18 cellular contexts compared by ENCODE assay signal in the genomic region with DNA sequence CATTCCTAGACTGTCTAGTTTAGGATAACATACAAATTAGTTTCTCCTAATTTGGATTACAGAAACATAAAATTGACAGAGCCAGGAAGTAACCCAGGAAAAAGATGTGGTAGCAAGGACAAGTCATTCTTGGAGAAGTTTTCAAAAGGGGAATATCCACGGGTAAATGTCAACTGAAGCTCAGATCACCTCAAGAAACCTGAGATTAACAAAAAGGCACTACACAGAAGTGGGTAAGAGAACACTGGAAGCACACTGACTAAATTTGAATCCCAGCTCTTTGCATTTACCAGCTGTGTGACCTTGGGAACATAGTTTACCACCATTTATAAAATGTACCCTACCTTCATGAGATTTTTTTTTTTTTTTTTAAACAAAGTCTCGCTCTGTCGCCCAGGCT. TPM values are rescaled to one million over a fixed set of nuclear protein-coding genes. Genes with fewer than 3 reads are reported as not detected.
"Had no signal": no experiment of that assay in that cellular context is flagged by ENCODE, and none has a peak within 500 bp of the region (broad histone marks: within the 10 kb centered on the region; RNA-seq: fewer than 3 reads in every experiment).

No MANE protein-coding gene starts in this region.

- H3K9me3 Mint-ChIP-seq: naive thymus-derived CD8-positive, alpha-beta T cell; neural crest cell had no signal

- H3K4me1 Mint-ChIP-seq: neural crest cell had no signal

- H3K9me3 ChIP-seq: heart left ventricle, pancreas, tibial artery, upper lobe of left lung, uterus had no signal

- H3K36me3 ChIP-seq: pancreas, upper lobe of left lung, uterus had no signal

- H3K27me3 Mint-ChIP-seq: naive thymus-derived CD8-positive, alpha-beta T cell; progenitor cell of endocrine pancreas had no signal

- H3K27me3 ChIP-seq: dorsolateral prefrontal cortex, heart left ventricle, pancreas, tibial artery, upper lobe of left lung, uterus had no signal

- H3K4me3 ChIP-seq: dorsolateral prefrontal cortex, heart left ventricle, pancreas, tibial artery, upper lobe of left lung, uterus had no signal

- H3K27ac ChIP-seq: dorsolateral prefrontal cortex, heart left ventricle, pancreas, tibial artery, upper lobe of left lung, uterus had no signal

- ATAC-seq: esophagus mucosa; heart left ventricle; naive thymus-derived CD8-positive, alpha-beta T cell; pancreas; right cardiac atrium had no signal

- H3K4me1 ChIP-seq: pancreas, tibial artery, uterus had no signal

- DNase-seq: cortex of kidney; dorsolateral prefrontal cortex; effector CD8-positive, alpha-beta T cell; heart left ventricle; hippocampal formation; naive thymus-derived CD8-positive, alpha-beta T cell; pancreas; right cardiac atrium; small intestine; stimulated activated CD4-positive, alpha-beta T cell treated with anti-CD3 and anti-CD28 coated beads, Interleukin-12 subunit alpha, Interleukin-12 subunit beta, amount 100 ng/mL, for 4 hours; stimulated activated naive CD4-positive, alpha-beta T cell treated with Interleukin-2 at 50 U/mL for 16 hours; tibial artery; upper lobe of left lung; uterus had no signal

- H3K27ac Mint-ChIP-seq: progenitor cell of endocrine pancreas had no signal

- H3K4me3 Mint-ChIP-seq: naive thymus-derived CD8-positive, alpha-beta T cell; neural crest cell had no signal

RNA-seq across cellular contexts. Expression of a gene that starts 57.1 kb away (rescaled TPM):
- total RNA-seq: mononuclear cell had no signal
